Comparison of ENCODE assay signal across 8 cellular contexts in genomic region chr12:120468846-120469449, GRCh38. TPM values are rescaled to one million over a fixed set of nuclear protein-coding genes. Genes with fewer than 3 reads are reported as not detected.
DNase-seq lines count a peak whose midpoint lies in the region; ATAC-seq and TF ChIP-seq lines count a peak whose summit lies in the region.

No MANE protein-coding gene starts in this region.

- H3K27ac Mint-ChIP-seq in memory B cell: peak overlapping the region; percentile 86

- peak; percentile 24 for ATAC-seq in GM18867 (IDR thresholded peaks at IDR 0.05; ENCODE audit: unreplicated experiment)
- peak; percentile 17 for ATAC-seq in HG03139 (IDR thresholded peaks at IDR 0.05; ENCODE audit: unreplicated experiment)
- ATAC-seq in memory B cell (ENCODE audit: low read depth): peak; percentile 54

- TF ChIP-seq CTCF in AG04450 (IDR thresholded peaks at IDR 0.05; ENCODE audit: low read depth, low read length): 0 out of 2 replicates have a peak, but pooled peaks have one; percentile 7
- TF ChIP-seq CTCF in VCaP (conservative IDR thresholded peaks at IDR 0.05): no peak

- peak overlapping the region; percentile 89 for H3K4me3 Mint-ChIP-seq in memory B cell

- DNase-seq in AG04450 (ENCODE audit: low read depth, low spot score) (no peak), dermis blood vessel endothelial cell (peak; percentile 62), memory B cell (ENCODE audit: low spot score in 2 of 2) (peak in 1 of 2 donors; percentile 34), MV-4-11 (lab: John Stamatoyannopoulos, UW) (no peak)
- peak; percentile 59 for DNase-seq in stimulated activated naive CD4-positive, alpha-beta T cell treated with Interleukin-2 at 50 U/mL for 16 hours (lab: John Stamatoyannopoulos, UW)

- no peaks in the 10 kb centered on the region for H3K27me3 ChIP-seq in AG04450 (ENCODE audit: control insufficient read depth, insufficient read depth, low read length)

- H3K27me3 Mint-ChIP-seq in memory B cell: no peaks in the 10 kb centered on the region

- H3K9me3 ChIP-seq in AG04450 (ENCODE audit: control insufficient read depth, insufficient read depth, low read length): no peaks in the 10 kb centered on the region; the same call in 1 of the 2 replicates

- peaks cover 22% of the 10 kb centered on the region for H3K4me1 Mint-ChIP-seq in memory B cell

- H3K36me3 Mint-ChIP-seq in memory B cell: peaks cover 14% of the 10 kb centered on the region

- CTCF ChIA-PET in AG04450 (lab: Charles Lee): interaction anchor here (0.5 to 1.9 kb wide), 10 partner anchors 11 to 178 kb away, joined by 3 to 9 read pairs (median 4); partner anchors contain the start of gene SIRT4

- peak overlapping the region; percentile 93 for H3K4me3 ChIP-seq in AG04450 (ENCODE audit: low read depth, low read length)

- POLR2A ChIA-PET in AG04450 (lab: Yijun Ruan, JAX): interaction anchor here (0.7 to 1.8 kb wide), 5 partner anchors 11 to 889 kb away, joined by 3 to 6 read pairs (median 5); partner anchors contain the start of genes COQ5 and DYNLL1

- peak overlapping the region; percentile 75 for H3K27ac ChIP-seq in AG04450 (ENCODE audit: low read depth, low read length)
- H3K27ac ChIP-seq in VCaP: peak overlapping the region; percentile 98

- no peaks in the 10 kb centered on the region for H3K9me3 Mint-ChIP-seq in memory B cell

RNA-seq across cellular contexts. Expression of gene SRSF9, which starts 0.6 kb away (rescaled TPM):
- 127 and 154 TPM in 2 replicates for polyA plus RNA-seq in AG04450 (2011; rRNA removed)
- 53.9 and 62.0 TPM in 2 replicates for polyA minus RNA-seq in AG04450 (2011; rRNA and poly(A)+ RNA removed)
- total RNA-seq in dermis blood vessel endothelial cell: 205 and 208 TPM in 2 replicates

RNA-seq across cellular contexts. Expression of gene GATC, which starts 22.7 kb away (rescaled TPM):
- 20.6 and 25.9 TPM in 2 replicates for polyA plus RNA-seq in AG04450 (2011; rRNA removed)
- polyA minus RNA-seq in AG04450 (2011; rRNA and poly(A)+ RNA removed): 26.1 and 31.7 TPM in 2 replicates
- total RNA-seq in dermis blood vessel endothelial cell: 26.2 and 26.9 TPM in 2 replicates

RNA-seq across cellular contexts. Expression of gene TRIAP1, which starts 22.8 kb away (rescaled TPM):
- polyA plus RNA-seq in AG04450 (2011; rRNA removed): 56.2 and 70.7 TPM in 2 replicates
- polyA minus RNA-seq in AG04450 (2011; rRNA and poly(A)+ RNA removed): 9.1 and 14.8 TPM in 2 replicates
- total RNA-seq in dermis blood vessel endothelial cell: 35.6 and 40.0 TPM in 2 replicates

RNA-seq across cellular contexts. Expression of gene DYNLL1, which starts 27.0 kb away (rescaled TPM):
- 649 and 720 TPM in 2 replicates for polyA plus RNA-seq in AG04450 (2011; rRNA removed)
- 136 and 155 TPM in 2 replicates for polyA minus RNA-seq in AG04450 (2011; rRNA and poly(A)+ RNA removed)
- total RNA-seq in dermis blood vessel endothelial cell: 265 and 287 TPM in 2 replicates

RNA-seq across cellular contexts. Expression of gene COX6A1, which starts 31.0 kb away (rescaled TPM):
- polyA plus RNA-seq in AG04450 (2011; rRNA removed): 414 and 536 TPM in 2 replicates
- 106 and 137 TPM in 2 replicates for polyA minus RNA-seq in AG04450 (2011; rRNA and poly(A)+ RNA removed)
- total RNA-seq in dermis blood vessel endothelial cell: 363 and 658 TPM in 2 replicates

Comparison
In these comparisons a context has a peak if more than half of its experiments do, and no peak if none do; other contexts are left out.
1. DNase-seq: peak in dermis blood vessel endothelial cell (single experiment) and stimulated activated naive CD4-positive, alpha-beta T cell treated with Interleukin-2 at 50 U/mL for 16 hours (single experiment); none in AG04450 (single experiment) and MV-4-11 (single experiment).
2. Peak in every context shown above with its lines, with median percentiles within 50 percentile points of each other: ATAC-seq.